In genomic region chr5:141359790-141360426, GRCh38 we compare ENCODE assay signal across 8 cellular contexts. TPM values are rescaled to one million over a fixed set of nuclear protein-coding genes. Genes with fewer than 3 reads are reported as not detected.
DNase-seq lines count a peak whose midpoint lies in the region; ATAC-seq and TF ChIP-seq lines count a peak whose summit lies in the region.

Gene PCDHGB2 (plus strand): TSS chr5:141359994. CDS start chr5:141360136, 142 bp downstream.

- no peak for DNase-seq in activated T-cell treated with anti-CD3 and anti-CD28 coated beads, Interleukin-2, amount 50 U/mL, for 72 hours
- DNase-seq in activated T-cell treated with anti-CD3 and anti-CD28 coated beads for 4 hours, result no peak
- DNase-seq in heart right ventricle, result no peak
- no peak for DNase-seq in stimulated activated naive B cell treated with anti-CD40 and anti-IgM and Interleukin-4, amounts not matched to agents 10 μg/mL and 1 μg/mL and 100 μg/mL, for 72 hours
- DNase-seq in NCI-H2196 (lab: John Stamatoyannopoulos, UW; ENCODE audit: unreplicated experiment), result no peak
- DNase-seq in NCI-H510A treated with DMSO at 0.1 percent for 48 hours (lab: John Stamatoyannopoulos, UW), result no peak

- H3K27me3 Mint-ChIP-seq in activated T-cell treated with anti-CD3 and anti-CD28 coated beads, Interleukin-2, amount 50 U/mL, for 72 hours (ENCODE audit: low read depth), result peaks cover 92% of the 10 kb centered on the region
- peaks cover 72 to 86% of the 10 kb centered on the region in 2 donors for H3K27me3 Mint-ChIP-seq in stimulated activated naive B cell treated with anti-CD40 and anti-IgM and Interleukin-4, amounts not matched to agents 10 μg/mL and 1 μg/mL and 100 μg/mL, for 72 hours

- H3K27ac ChIP-seq in HUES48 (ENCODE audit: low read depth, low read length) (no peak within 1 kb of the TSS), VCaP (peak within 1 kb of the TSS; percentile 65), heart right ventricle (peak within 1 kb of the TSS in 8 of 10 donors; percentile 9 to 73 (median 40))

- peaks cover 8 to 9% of the 10 kb centered on the region in 2 donors for H3K9me3 Mint-ChIP-seq in activated T-cell treated with anti-CD3 and anti-CD28 coated beads, Interleukin-2, amount 50 U/mL, for 72 hours
- H3K9me3 Mint-ChIP-seq in stimulated activated naive B cell treated with anti-CD40 and anti-IgM and Interleukin-4, amounts not matched to agents 10 μg/mL and 1 μg/mL and 100 μg/mL, for 72 hours, result peaks cover 15 to 26% of the 10 kb centered on the region in 2 donors

- H3K4me3 ChIP-seq in HUES48 (ENCODE audit: low read depth, low read length) (peak within 1 kb of the TSS; percentile 37), heart right ventricle (peak within 1 kb of the TSS in 9 of 10 donors; percentile 12 to 46 (median 41))

- peaks cover 30 to 33% of the 10 kb centered on the region in 2 donors for H3K36me3 Mint-ChIP-seq in activated T-cell treated with anti-CD3 and anti-CD28 coated beads, Interleukin-2, amount 50 U/mL, for 72 hours (ENCODE audit: insufficient read depth in 2 of 2)
- H3K36me3 Mint-ChIP-seq in stimulated activated naive B cell treated with anti-CD40 and anti-IgM and Interleukin-4, amounts not matched to agents 10 μg/mL and 1 μg/mL and 100 μg/mL, for 72 hours, result peaks cover 17 to 32% of the 10 kb centered on the region in 2 donors

- H3K27ac Mint-ChIP-seq in activated T-cell treated with anti-CD3 and anti-CD28 coated beads, Interleukin-2, amount 50 U/mL, for 72 hours, result peak within 1 kb of the TSS; percentile 30
- peak within 1 kb of the TSS; percentile 67 for H3K27ac Mint-ChIP-seq in stimulated activated naive B cell treated with anti-CD40 and anti-IgM and Interleukin-4, amounts not matched to agents 10 μg/mL and 1 μg/mL and 100 μg/mL, for 72 hours

- H3K4me1 ChIP-seq in HUES48 (ENCODE audit: control insufficient read depth, insufficient read depth, low read length) (no peaks in the 10 kb centered on the region), heart right ventricle (peaks cover 0 to 33% (median 4%) of the 10 kb centered on the region in 9 donors)

- peak within 1 kb of the TSS; percentile 80 to 81 for H3K4me3 Mint-ChIP-seq in activated T-cell treated with anti-CD3 and anti-CD28 coated beads, Interleukin-2, amount 50 U/mL, for 72 hours
- peak within 1 kb of the TSS; percentile 75 to 80 for H3K4me3 Mint-ChIP-seq in stimulated activated naive B cell treated with anti-CD40 and anti-IgM and Interleukin-4, amounts not matched to agents 10 μg/mL and 1 μg/mL and 100 μg/mL, for 72 hours

- H3K9ac ChIP-seq in HUES48 (ENCODE audit: low read depth, low read length), result no peak within 1 kb of the TSS

- H3K9me3 ChIP-seq in HUES48 (ENCODE audit: control insufficient read depth, insufficient read depth, low read length) (peaks cover 63% of the 10 kb centered on the region), heart right ventricle (peaks cover 0 to 100% (median 53%) of the 10 kb centered on the region in 11 donors)

- TF ChIP-seq CTCF in VCaP (conservative IDR thresholded peaks at IDR 0.05) (peak; percentile 79), heart right ventricle (IDR thresholded peaks at IDR 0.05) (peak in 8 of 9 donors; percentile 12 to 62 (median 48))

- H3K36me3 ChIP-seq in HUES48 (ENCODE audit: control insufficient read depth, insufficient read depth, low read length), result no peaks in the 10 kb centered on the region
- peaks cover 0 to 41% (median 0%) of the 10 kb centered on the region in 9 donors for H3K36me3 ChIP-seq in heart right ventricle

- WGBS in heart right ventricle, 2 donors, result 12 to 20% methylated on average over 24 of the region's 24 CpGs

- peaks cover 6% of the 10 kb centered on the region for H3K4me1 Mint-ChIP-seq in activated T-cell treated with anti-CD3 and anti-CD28 coated beads, Interleukin-2, amount 50 U/mL, for 72 hours (ENCODE audit: low read depth)
- H3K4me1 Mint-ChIP-seq in stimulated activated naive B cell treated with anti-CD40 and anti-IgM and Interleukin-4, amounts not matched to agents 10 μg/mL and 1 μg/mL and 100 μg/mL, for 72 hours, result no peaks in the 10 kb centered on the region

- intact Hi-C loops in heart right ventricle (cut with DNase I), result loop anchor here in 1 of 10 donors (10.0 kb wide), 1 partner anchor 45 kb away; the partner anchor contains the start of genes PCDHGA9 and PCDHGB6

- peak; percentile 37 to 42 for ATAC-seq in activated T-cell treated with anti-CD3 and anti-CD28 coated beads, Interleukin-2, amount 50 U/mL, for 72 hours (replicated peaks in 1 of 2)
- peak in 6 of 8 donors; percentile 37 to 65 (median 60) for ATAC-seq in heart right ventricle
- ATAC-seq in stimulated activated naive B cell treated with anti-CD40 and anti-IgM and Interleukin-4, amounts not matched to agents 10 μg/mL and 1 μg/mL and 100 μg/mL, for 72 hours (replicated peaks), result peak; percentile 29 to 36

- H3K27me3 ChIP-seq in HUES48 (ENCODE audit: control insufficient read depth, insufficient read depth, low read length) (no peaks in the 10 kb centered on the region), heart right ventricle (peaks cover 0 to 69% (median 0%) of the 10 kb centered on the region in 7 donors)

RNA-seq across cellular contexts. Expression of gene PCDHGB2, which starts in this region (rescaled TPM):
- total RNA-seq in activated T-cell treated with anti-CD3 and anti-CD28 coated beads, Interleukin-2, amount 50 U/mL, for 72 hours, result under 1 TPM; 0.28 to 0.34 TPM
- 10 to 100 TPM in 7 of 10 donors, 1 to 10 TPM in 3; 8.2 to 17.0 (median 11.5) TPM for total RNA-seq in heart right ventricle
- 1 to 10 TPM in 1 of 2 donors, under 1 TPM in 1; 0.64 to 5.2 TPM for polyA plus RNA-seq in heart right ventricle

Comparison
In these comparisons a context has a peak if more than half of its experiments do, and no peak if none do; other contexts are left out.
1. RNA of gene PCDHGB2 (total RNA-seq): 8.2 to 17.0 TPM in heart right ventricle; 0.28 to 0.34 TPM in activated T-cell treated with anti-CD3 and anti-CD28 coated beads, Interleukin-2, amount 50 U/mL, for 72 hours; every median in the first group is over 4 times any median in the second.
2. Peak in ATAC-seq in activated T-cell treated with anti-CD3 and anti-CD28 coated beads, Interleukin-2, amount 50 U/mL, for 72 hours; RNA of the gene not detected or under 1 TPM.
3. Peak in every context shown above with its lines, with median percentiles within 50 percentile points of each other: ATAC-seq.